In genomic region chr22:38236786-38237185, GRCh38 we compare ENCODE assay signal across 17 cellular contexts. TPM values are rescaled to one million over a fixed set of nuclear protein-coding genes. Genes with fewer than 3 reads are reported as not detected.
DNase-seq lines count a peak whose midpoint lies in the region; ATAC-seq, FAIRE-seq and TF ChIP-seq lines count a peak whose summit lies in the region.
"Had no signal": no experiment of that assay in that cellular context is flagged by ENCODE, and none has a peak within 500 bp of the region (broad histone marks: within the 10 kb centered on the region; RNA-seq: fewer than 3 reads in every experiment).

No MANE protein-coding gene starts in this region.

- H2AFZ ChIP-seq in HCT116 (ENCODE audit: low read depth, low read length, poor library complexity, severe bottlenecking) (no peak overlapping the region), astrocyte (ENCODE audit: low read depth, low read length) (no peak overlapping the region)
- H2AFZ ChIP-seq: parathyroid adenoma had no signal

- peaks cover 36 to 48% of the 10 kb centered on the region in 2 experiments for H3K4me1 ChIP-seq in HCT116 (ENCODE audit: control insufficient read depth in 1 of 2, insufficient read depth in 2 of 2, low read length in 2 of 2)
- peaks cover 32% of the 10 kb centered on the region for H3K4me1 ChIP-seq in astrocyte (ENCODE audit: insufficient read depth, low read length)
- peaks cover 0 to 6% (median 3%) of the 10 kb centered on the region in 4 donors for H3K4me1 ChIP-seq in right lobe of liver
- peaks cover 39 to 68% of the 10 kb centered on the region in 2 donors for H3K4me1 ChIP-seq in thyroid gland
- H3K4me1 ChIP-seq: parathyroid adenoma had no signal

- no peaks in the 10 kb centered on the region for H3K27me3 ChIP-seq in HCT116 (ENCODE audit: insufficient read depth, low read length)
- no peaks in the 10 kb centered on the region for H3K27me3 ChIP-seq in astrocyte (ENCODE audit: insufficient read depth, low read length)
- no peaks in the 10 kb centered on the region for H3K27me3 ChIP-seq in right lobe of liver
- H3K27me3 ChIP-seq in thyroid gland: no peaks in the 10 kb centered on the region

- H3K4me2 ChIP-seq in HCT116 (ENCODE audit: low read length) (peak overlapping the region; percentile 25; the same call in 1 of the 2 replicates), astrocyte (ENCODE audit: low read length) (no peak overlapping the region)

- no peak overlapping the region for H3K4me3 ChIP-seq in HCT116 (replicated peaks in 1 of 2; ENCODE audit: low read depth in 1 of 2, low read length in 2 of 2)
- H3K4me3 ChIP-seq in astrocyte (ENCODE audit: insufficient read depth, low read depth, low read length): no peak overlapping the region
- H3K4me3 ChIP-seq in right lobe of liver: no peak overlapping the region
- H3K4me3 ChIP-seq in thyroid gland (replicated peaks in 1 of 3): no peak overlapping the region
- H3K4me3 ChIP-seq: skin epidermis had no signal

- TF ChIP-seq POLR2A in HCT116 (IDR thresholded peaks at IDR 0.05; ENCODE audit: borderline replicate concordance, extremely low read depth, insufficient read depth, insufficient read length) (no peak), right lobe of liver (IDR thresholded peaks at IDR 0.05) (no peak), thyroid gland (IDR thresholded peaks at IDR 0.05) (no peak), H54 (IDR thresholded peaks at IDR 0.05; ENCODE audit: low read depth, low read length) (no peak)

- TF ChIP-seq CTCF in HCT116 (IDR thresholded peaks at IDR 0.05 in 2 of 3, conservative IDR thresholded peaks at IDR 0.05 in 1 of 3; ENCODE audit: borderline replicate concordance in 1 of 3, insufficient read depth in 1 of 3, low read depth in 2 of 3, low read length in 2 of 3) (no peak), astrocyte (IDR thresholded peaks at IDR 0.05; ENCODE audit: insufficient read depth, low read depth, low read length) (no peak), right lobe of liver (IDR thresholded peaks at IDR 0.05) (no peak), thyroid gland (IDR thresholded peaks at IDR 0.05) (no peak)

- ATAC-seq in HCT116 (no peak), right lobe of liver (peak; percentile 21 to 51 (median 40)), SK-N-SH treated with all-trans-retinoic acid at 6 μM for 48 hours (no peak)
- ATAC-seq: activated CD4-positive, alpha-beta T cell treated with anti-CD3 and anti-CD28 coated beads for 36 hours had no signal

- H3K27ac Mint-ChIP-seq in astrocyte (ENCODE audit: unreplicated experiment): peak overlapping the region; percentile 80
- H3K27ac Mint-ChIP-seq: activated CD4-positive, alpha-beta T cell treated with anti-CD3 and anti-CD28 coated beads for 36 hours; dendritic cell treated with granulocyte-macrophage colony-stimulating factor and Interleukin-4, amounts not matched to agents 40 ng/mL and 50 ng/mL, for 4 days had no signal

- peaks cover 2 to 22% of the 10 kb centered on the region in 2 experiments; a peak in 3 of 4 replicates for H3K36me3 ChIP-seq in HCT116 (ENCODE audit: control insufficient read depth in 1 of 2, insufficient read depth in 2 of 2, low read length in 2 of 2)
- H3K36me3 ChIP-seq in astrocyte (ENCODE audit: insufficient read depth, low read length): peaks cover 19% of the 10 kb centered on the region
- peaks cover 0 to 3% (median 0%) of the 10 kb centered on the region in 4 donors for H3K36me3 ChIP-seq in right lobe of liver
- H3K36me3 ChIP-seq in thyroid gland: peaks cover 12 to 13% of the 10 kb centered on the region in 2 donors

- no peaks in the 10 kb centered on the region for H3K27me3 Mint-ChIP-seq in astrocyte (ENCODE audit: low read depth, unreplicated experiment)
- H3K27me3 Mint-ChIP-seq: activated CD4-positive, alpha-beta T cell treated with anti-CD3 and anti-CD28 coated beads for 36 hours; dendritic cell treated with granulocyte-macrophage colony-stimulating factor and Interleukin-4, amounts not matched to agents 40 ng/mL and 50 ng/mL, for 4 days had no signal

- H3K79me2 ChIP-seq in HCT116 (ENCODE audit: insufficient read depth, low read length) (no peaks in the 10 kb centered on the region; the same call in 1 of the 2 replicates), astrocyte (ENCODE audit: insufficient read depth, low read length) (peaks cover 49% of the 10 kb centered on the region)
- H3K79me2 ChIP-seq: parathyroid adenoma had no signal

- FAIRE-seq in astrocyte (lab: Jason Lieb, UNC): no peak
- no peak for FAIRE-seq in H54 (lab: Jason Lieb, UNC)
- FAIRE-seq: GM12891 had no signal

- H3K9me3 Mint-ChIP-seq in astrocyte (ENCODE audit: unreplicated experiment): no peaks in the 10 kb centered on the region
- H3K9me3 Mint-ChIP-seq: dendritic cell treated with granulocyte-macrophage colony-stimulating factor and Interleukin-4, amounts not matched to agents 40 ng/mL and 50 ng/mL, for 4 days had no signal

- no peak for TF ChIP-seq RAD21 in HCT116 (IDR thresholded peaks at IDR 0.05; ENCODE audit: low read depth)

- H3K9me3 ChIP-seq in HCT116 (ENCODE audit: control insufficient read depth in 1 of 2, insufficient read depth in 1 of 2, low read depth in 1 of 2, low read length in 2 of 2) (no peaks in the 10 kb centered on the region), astrocyte (ENCODE audit: insufficient read depth, low read depth, low read length) (no peaks in the 10 kb centered on the region), right lobe of liver (no peaks in the 10 kb centered on the region), thyroid gland (no peaks in the 10 kb centered on the region)

- H3K4me1 Mint-ChIP-seq in astrocyte (ENCODE audit: low read depth, unreplicated experiment): peaks cover 33% of the 10 kb centered on the region
- H3K4me1 Mint-ChIP-seq: activated CD4-positive, alpha-beta T cell treated with anti-CD3 and anti-CD28 coated beads for 36 hours had no signal

- DNase-seq in HCT116 (ENCODE audit: low read depth, low spot score): no peak
- no peak for DNase-seq in astrocyte (ENCODE audit: low read depth)
- DNase-seq in right lobe of liver: no peak
- peak; percentile 77 to 78 for DNase-seq in thyroid gland
- no peak for DNase-seq in H54 (ENCODE audit: insufficient read length, low spot score)
- no peak for DNase-seq in activated CD8-positive, alpha-beta memory T cell treated with anti-CD3 and anti-CD28 coated beads, Interleukin-2, amount 50 U/mL, for 48 hours
- DNase-seq in epidermal melanocyte (ENCODE audit: insufficient read length, low spot score): no peak
- DNase-seq: activated CD4-positive, alpha-beta T cell treated with anti-CD3 and anti-CD28 coated beads for 36 hours; GDM1; NCI-H1436 treated with DMSO at 0.1 percent for 48 hours; NCI-H2227 treated with DMSO at 0.1 percent for 48 hours; SHP77 treated with DMSO at 0.1 percent for 48 hours had no signal

- H3K9me2 ChIP-seq in HCT116 (ENCODE audit: insufficient read depth): no peaks in the 10 kb centered on the region

- peaks cover 35% of the 10 kb centered on the region for H3K36me3 Mint-ChIP-seq in astrocyte (ENCODE audit: low read depth, unreplicated experiment)

- intact Hi-C loops in HCT116 (cut with micrococcal nuclease) (no loop called here), right lobe of liver (cut with DNase I) (loop anchor here in 1 of 2 donors (10.0 kb wide), 1 partner anchor 132 kb away; no protein-coding TSS in a partner anchor), thyroid gland (cut with DNase I) (no loop called here)

- BruUV-seq in HCT116 (replicated peaks; lab: Mats Ljungman, UMichigan): no TSS peak

- 49% methylated on average over 5 of the region's 8 CpGs for WGBS in right lobe of liver (ENCODE audit: insufficient coverage, low coverage, low lambda C conversion rate, missing lambda C conversion rate)
- WGBS in thyroid gland, 2 donors: 42 to 45% methylated on average over 8 of the region's 8 CpGs

- POLR2A ChIA-PET in HCT116 (lab: Charles Lee): no interaction called here

- H4K20me1 ChIP-seq in HCT116 (ENCODE audit: insufficient read depth) (no peaks in the 10 kb centered on the region), astrocyte (ENCODE audit: insufficient read depth, low read length) (peaks cover 4% of the 10 kb centered on the region)

- no peak overlapping the region for H3K4me3 Mint-ChIP-seq in astrocyte (ENCODE audit: unreplicated experiment)
- H3K4me3 Mint-ChIP-seq: activated CD4-positive, alpha-beta T cell treated with anti-CD3 and anti-CD28 coated beads for 36 hours; dendritic cell treated with granulocyte-macrophage colony-stimulating factor and Interleukin-4, amounts not matched to agents 40 ng/mL and 50 ng/mL, for 4 days had no signal

- CTCF ChIA-PET in HCT116 (lab: Charles Lee): no interaction called here

- H3K9ac ChIP-seq in HCT116 (ENCODE audit: low read length) (peak overlapping the region; percentile 15; the same call in 1 of the 2 replicates), astrocyte (ENCODE audit: low read length) (no peak overlapping the region)
- H3K9ac ChIP-seq: parathyroid adenoma had no signal

- RAD21 ChIA-PET in HCT116 (lab: Charles Lee; ENCODE audit: low non-redundant PET in 1 of 2, low total read pairs in 2 of 2, uncharacterized antibody in 2 of 2, unreplicated experiment in 2 of 2): interaction anchor here in 1 of 2 experiments (0.6 kb wide), 1 partner anchor 22 kb away, joined by 3 read pairs; no protein-coding TSS in a partner anchor

- H3K27ac ChIP-seq in HCT116 (ENCODE audit: low read depth, low read length): no peak overlapping the region
- no peak overlapping the region for H3K27ac ChIP-seq in astrocyte (ENCODE audit: low read depth, low read length)
- H3K27ac ChIP-seq in right lobe of liver: peak overlapping the region in 2 of 3 donors; percentile 25 to 54
- peak overlapping the region; percentile 38 to 77 (median 63) for H3K27ac ChIP-seq in thyroid gland
- H3K27ac ChIP-seq: parathyroid adenoma had no signal

TF ChIP-seq in HCT116, 20 proteins besides CTCF, POLR2A, EP300 and RAD21 (continues in another document):
- TF ChIP-seq ZFX (IDR thresholded peaks at IDR 0.05) (no peak), ELF1 (IDR thresholded peaks at IDR 0.05; ENCODE audit: borderline replicate concordance, low read depth) (no peak)

TF ChIP-seq in SK-N-SH treated with all-trans-retinoic acid at 6 μM for 48 hours, 23 proteins besides CTCF, POLR2A, EP300 and RAD21 (continues in another document):
- no peak for TF ChIP-seq GLIS3 (CRISPR knock-in tag; IDR thresholded peaks at IDR 0.05)

RNA-seq across cellular contexts. Expression of gene MAFF, which starts 35.0 kb away (rescaled TPM):
- total RNA-seq in HCT116 (2021; ENCODE audit: unreplicated experiment): 26.0 TPM
- polyA plus RNA-seq in HCT116 (2012): 19.6 and 30.2 TPM in 2 replicates
- 12.0 and 18.2 TPM in 2 replicates for total RNA-seq in astrocyte
- 10 to 100 TPM in 3 of 6 experiments, 1 to 10 TPM in 3; 2.6 to 30.6 (median 11.0) TPM for total RNA-seq in right lobe of liver
- total RNA-seq in thyroid gland: 100 to 1,000 TPM in 1 of 4 donors, 10 to 100 TPM in 3; 13.1 to 111 (median 24.6) TPM

RNA-seq across cellular contexts. Expression of gene TMEM184B, which starts 36.0 kb away (rescaled TPM):
- total RNA-seq in HCT116 (2021; ENCODE audit: unreplicated experiment) (66.0 TPM), astrocyte (109 and 114 TPM in 2 replicates), right lobe of liver (10 to 100 TPM in 5 of 6 experiments, 1 to 10 TPM in 1; 7.9 to 42.6 (median 16.9) TPM), thyroid gland (10 to 100 TPM; 42.9 to 92.2 (median 74.5) TPM)
- 51.2 and 55.1 TPM in 2 replicates for polyA plus RNA-seq in HCT116 (2012)

RNA-seq across cellular contexts. Expression of gene PLA2G6, which starts 55.2 kb away (rescaled TPM):
- 36.0 TPM for total RNA-seq in HCT116 (2021; ENCODE audit: unreplicated experiment)
- polyA plus RNA-seq in HCT116 (2012): 24.8 and 27.6 TPM in 2 replicates
- total RNA-seq in astrocyte: 9.7 and 10.0 TPM in 2 replicates
- total RNA-seq in right lobe of liver: 10 to 100 TPM in 5 of 6 experiments, 1 to 10 TPM in 1; 8.1 to 32.9 (median 19.8) TPM
- total RNA-seq in thyroid gland: 100 to 1,000 TPM; 106 to 122 (median 112) TPM

Comparison
In these comparisons a context has a peak if more than half of its experiments do, and no peak if none do; other contexts are left out.
1. ATAC-seq: peak in right lobe of liver (4 of 4); none in HCT116 (single experiment) and SK-N-SH treated with all-trans-retinoic acid at 6 μM for 48 hours (single experiment).
2. DNase-seq: peak in thyroid gland (2 of 2); none in HCT116 (single experiment), astrocyte (single experiment), right lobe of liver (0 of 3), H54 (single experiment), activated CD8-positive, alpha-beta memory T cell treated with anti-CD3 and anti-CD28 coated beads, Interleukin-2, amount 50 U/mL, for 48 hours (single experiment) and epidermal melanocyte (single experiment).
3. H3K27ac ChIP-seq: peak in right lobe of liver (2 of 3) and thyroid gland (3 of 3); none in HCT116 (single experiment) and astrocyte (single experiment).